In the genomic region with DNA sequence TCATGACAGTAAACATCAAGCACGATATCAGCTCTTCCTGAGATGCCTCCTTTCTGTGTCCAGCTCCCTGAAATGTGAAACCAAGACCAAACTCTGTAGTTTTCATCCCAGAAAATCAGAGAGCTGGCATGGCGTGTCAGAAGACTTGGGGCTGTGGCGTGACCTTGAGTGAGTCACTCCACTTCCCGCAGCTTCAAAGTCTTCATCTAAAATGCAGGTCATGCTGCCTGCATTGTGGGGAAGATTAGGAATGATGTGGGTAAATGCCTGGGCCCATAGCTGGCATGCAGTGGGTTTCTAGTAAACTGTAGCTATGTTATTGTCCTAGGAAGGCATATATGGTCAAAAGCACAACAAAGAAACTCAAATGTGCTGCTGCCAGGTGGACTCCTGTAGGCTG, we compare ENCODE assay signal across 14 cellular contexts. TPM values are rescaled to one million over a fixed set of nuclear protein-coding genes. Genes with fewer than 3 reads are reported as not detected.
DNase-seq lines count a peak whose midpoint lies in the region; ATAC-seq and TF ChIP-seq lines count a peak whose summit lies in the region.
"Had no signal": no experiment of that assay in that cellular context is flagged by ENCODE, and none has a peak within 500 bp of the region (broad histone marks: within the 10 kb centered on the region; RNA-seq: fewer than 3 reads in every experiment).

No MANE protein-coding gene starts in this region.

- ATAC-seq in CD8-positive, alpha-beta T cell = no peak
- no peak for ATAC-seq in IMR-90 (ENCODE audit: low read depth)
- ATAC-seq: esophagus mucosa, GM12878, right cardiac atrium had no signal

- no peak overlapping the region for H2BK20ac ChIP-seq in IMR-90 (ENCODE audit: low read depth, low read length)

- peaks cover 10% of the 10 kb centered on the region for H3K9me3 Mint-ChIP-seq in CD8-positive, alpha-beta T cell

- no peak for TF ChIP-seq RAD21 in IMR-90 (IDR thresholded peaks at IDR 0.05; ENCODE audit: low read length)

- no peak overlapping the region for H3K23ac ChIP-seq in IMR-90 (ENCODE audit: low read depth, low read length)
- no peak overlapping the region for H3K23ac ChIP-seq in mesenchymal stem cell (ENCODE audit: low read length in 2 of 2)

- H3K9ac ChIP-seq in IMR-90 (ENCODE audit: low read depth, low read length) = no peak overlapping the region
- no peak overlapping the region for H3K9ac ChIP-seq in mesenchymal stem cell (ENCODE audit: low read length)

- dilution Hi-C loops in IMR-90 (cut with HindIII; ENCODE audit: low sequenced_read_pairs, unreplicated experiment) = no loop called here

- no peak overlapping the region for H4K91ac ChIP-seq in IMR-90 (ENCODE audit: insufficient read depth, low read depth, low read length)
- no peak overlapping the region for H4K91ac ChIP-seq in mesenchymal stem cell (ENCODE audit: low read length)

- H3K36me3 Mint-ChIP-seq in CD8-positive, alpha-beta T cell = peaks cover 93% of the 10 kb centered on the region

- H3K56ac ChIP-seq in IMR-90 (ENCODE audit: extremely low read depth, insufficient read depth, low read length) = no peak overlapping the region

- H2AK9ac ChIP-seq in IMR-90 (replicated peaks; ENCODE audit: low read depth, low read length, poor library complexity) = peak overlapping the region; percentile 26

- H2AFZ ChIP-seq in IMR-90 (replicated peaks; ENCODE audit: low read length, poor library complexity) (no peak overlapping the region), mesenchymal stem cell (ENCODE audit: low read depth, low read length) (no peak overlapping the region)

- TF ChIP-seq POLR2A in IMR-90 (IDR thresholded peaks at IDR 0.05; ENCODE audit: low read depth, low read length) (no peak), testis (IDR thresholded peaks at IDR 0.05) (no peak)

- H3K4me1 ChIP-seq in CD8-positive, alpha-beta T cell (ENCODE audit: insufficient read depth, low read length) = no peaks in the 10 kb centered on the region
- H3K4me1 ChIP-seq in IMR-90 (ENCODE audit: control insufficient read depth, insufficient read depth, low read length) (no peaks in the 10 kb centered on the region), mesenchymal stem cell (ENCODE audit: control insufficient read depth, insufficient read depth, low read depth, low read length) (peaks cover 11% of the 10 kb centered on the region), testis (no peaks in the 10 kb centered on the region)

- no peak overlapping the region for H3K4me3 ChIP-seq in CD8-positive, alpha-beta T cell (ENCODE audit: low read depth, low read length)
- H3K4me3 ChIP-seq in IMR-90 (ENCODE audit: insufficient read depth, low read depth, low read length) (no peak overlapping the region), mesenchymal stem cell (ENCODE audit: insufficient read depth in 1 of 2, low read depth in 1 of 2, low read length in 2 of 2) (no peak overlapping the region), testis (no peak overlapping the region)
- H3K4me3 ChIP-seq: GM12878 had no signal

- no peaks in the 10 kb centered on the region for H3K9me1 ChIP-seq in IMR-90 (ENCODE audit: insufficient read depth, low read length)

- H2BK15ac ChIP-seq in IMR-90 (ENCODE audit: low read depth, low read length) (no peak overlapping the region), mesenchymal stem cell (ENCODE audit: low read depth, poor library complexity, severe bottlenecking) (no peak overlapping the region)

- in situ Hi-C loops in IMR-90 (cut with MboI; ENCODE audit: low sequenced_read_pairs) = no loop called here

- H3K36me3 ChIP-seq in CD8-positive, alpha-beta T cell (ENCODE audit: insufficient read depth, low read length) = peaks cover 80% of the 10 kb centered on the region
- H3K36me3 ChIP-seq in IMR-90 (ENCODE audit: control insufficient read depth, insufficient read depth, low read length) (no peaks in the 10 kb centered on the region), mesenchymal stem cell (ENCODE audit: control insufficient read depth in 1 of 2, insufficient read depth in 2 of 2, low read depth in 1 of 2, low read length in 2 of 2) (peaks cover 0 to 87% of the 10 kb centered on the region in 2 experiments), testis (ENCODE audit: low read depth, missing control alignments) (no peaks in the 10 kb centered on the region)

- no peaks in the 10 kb centered on the region for H3K27me3 Mint-ChIP-seq in CD8-positive, alpha-beta T cell (ENCODE audit: low read depth)

- H3K4me2 ChIP-seq in IMR-90 (ENCODE audit: low read depth, low read length) (no peak overlapping the region), mesenchymal stem cell (ENCODE audit: low read length, poor library complexity, severe bottlenecking) (no peak overlapping the region)

- no peaks in the 10 kb centered on the region for H3K4me1 Mint-ChIP-seq in CD8-positive, alpha-beta T cell (ENCODE audit: low read depth)

- H3K27ac Mint-ChIP-seq in CD8-positive, alpha-beta T cell = peak overlapping the region; percentile 4

- H3K14ac ChIP-seq in IMR-90 (replicated peaks; ENCODE audit: low read depth, low read length) (no peak overlapping the region), mesenchymal stem cell (ENCODE audit: low read length in 2 of 2) (no peak overlapping the region)

- TF ChIP-seq CTCF in CD8-positive, alpha-beta T cell (IDR thresholded peaks at IDR 0.05) = no peak
- TF ChIP-seq CTCF in IMR-90 (conservative IDR thresholded peaks at IDR 0.05; ENCODE audit: low read depth, low read length) (no peak), testis (IDR thresholded peaks at IDR 0.05) (no peak)

- H2BK12ac ChIP-seq in mesenchymal stem cell (ENCODE audit: low read length in 2 of 2) = no peak overlapping the region

- no peak overlapping the region for H3K27ac ChIP-seq in CD8-positive, alpha-beta T cell (ENCODE audit: low read depth, low read length)
- H3K27ac ChIP-seq in IMR-90 (ENCODE audit: insufficient read depth, low read length) (no peak overlapping the region), mesenchymal stem cell (ENCODE audit: low read length, poor library complexity, severe bottlenecking) (peak overlapping the region; percentile 1), testis (no peak overlapping the region)

- POLR2A ChIA-PET in CD8-positive, alpha-beta T cell (lab: Charles Lee) = no interaction called here
- POLR2A ChIA-PET in IMR-90 (lab: Charles Lee; ENCODE audit: unreplicated experiment) = no interaction called here

- BruUV-seq in IMR-90 (replicated peaks; lab: Mats Ljungman, UMichigan) = no TSS peak

- no peaks in the 10 kb centered on the region for H3K79me1 ChIP-seq in IMR-90 (ENCODE audit: low read depth in 1 of 2, low read length in 2 of 2)
- no peaks in the 10 kb centered on the region for H3K79me1 ChIP-seq in mesenchymal stem cell (replicated peaks; ENCODE audit: low read length, poor library complexity, severe bottlenecking)

- H3K4ac ChIP-seq in IMR-90 (ENCODE audit: low read depth, low read length) (no peak overlapping the region), mesenchymal stem cell (ENCODE audit: low read depth in 1 of 2, low read length in 2 of 2) (no peak overlapping the region)

- H2BK120ac ChIP-seq in IMR-90 (ENCODE audit: low read depth, low read length) (no peak overlapping the region), mesenchymal stem cell (ENCODE audit: low read depth, low read length) (no peak overlapping the region)

- H3K18ac ChIP-seq in IMR-90 (ENCODE audit: low read depth, low read length) = no peak overlapping the region
- no peak overlapping the region for H3K18ac ChIP-seq in mesenchymal stem cell (ENCODE audit: low read depth in 1 of 2, low read length in 2 of 2)

- H2AK5ac ChIP-seq in IMR-90 (ENCODE audit: low read depth, low read length) (no peak overlapping the region), mesenchymal stem cell (ENCODE audit: low read length, severe bottlenecking) (no peak overlapping the region)

- DNase-seq in CD8-positive, alpha-beta T cell = no peak
- DNase-seq in IMR-90 = peak; percentile 18
- peak; percentile 27 for DNase-seq in brain pericyte (ENCODE audit: low read depth, low spot score)
- peak; percentile 20 for DNase-seq in mesenchymal stem cell
- DNase-seq in pons (ENCODE audit: low spot score) = no peak
- DNase-seq in testis = no peak
- DNase-seq in midbrain (lab: John Stamatoyannopoulos, UW) = no peak
- DNase-seq in activated CD8-positive, alpha-beta memory T cell treated with anti-CD3 and anti-CD28 coated beads, Interleukin-2, amount 50 U/mL, for 48 hours = no peak
- DNase-seq: activated naive CD4-positive, alpha-beta T cell; NCI-H510A; right cardiac atrium; T-helper 9 cell had no signal

- H2BK5ac ChIP-seq in IMR-90 (ENCODE audit: low read depth, low read length, poor library complexity, severe bottlenecking) = no peak overlapping the region
- no peak overlapping the region for H2BK5ac ChIP-seq in mesenchymal stem cell (ENCODE audit: low read depth, low read length, poor library complexity, severe bottlenecking)

- no peaks in the 10 kb centered on the region for H3K27me3 ChIP-seq in CD8-positive, alpha-beta T cell (ENCODE audit: insufficient read depth, low read length)
- no peaks in the 10 kb centered on the region; the same call in 1 of the 2 replicates for H3K27me3 ChIP-seq in IMR-90 (ENCODE audit: control insufficient read depth, insufficient read depth, low read length)
- peaks cover 0 to 17% of the 10 kb centered on the region in 2 experiments for H3K27me3 ChIP-seq in mesenchymal stem cell (ENCODE audit: control insufficient read depth in 1 of 2, insufficient read depth in 1 of 2, low read length in 2 of 2)
- H3K27me3 ChIP-seq in testis = no peaks in the 10 kb centered on the region

- no peaks in the 10 kb centered on the region for H4K20me1 ChIP-seq in IMR-90 (ENCODE audit: insufficient read depth, low read length)

- no peak overlapping the region for H3K4me3 Mint-ChIP-seq in CD8-positive, alpha-beta T cell

- no peaks in the 10 kb centered on the region for H3K9me3 ChIP-seq in CD8-positive, alpha-beta T cell (ENCODE audit: low read length)
- H3K9me3 ChIP-seq in IMR-90 (ENCODE audit: control insufficient read depth, insufficient read depth, low read length) (no peaks in the 10 kb centered on the region), mesenchymal stem cell (ENCODE audit: control insufficient read depth, low read length) (peaks cover 3% of the 10 kb centered on the region), testis (no peaks in the 10 kb centered on the region)

- H4K8ac ChIP-seq in IMR-90 (ENCODE audit: low read depth in 2 of 2, low read length in 2 of 2) (no peak overlapping the region), mesenchymal stem cell (ENCODE audit: low read length) (no peak overlapping the region)

- WGBS in IMR-90 (ENCODE audit: extremely low coverage in 2 of 2, insufficient read length in 1 of 2), 2 experiments = 70% methylated on average over 2 of the region's 4 CpGs; no CpG with 5 or more reads in 1 of the 2 experiments
- 57% methylated on average over 4 of the region's 4 CpGs for WGBS in mesenchymal stem cell
- 69 to 91% methylated on average over 4 of the region's 4 CpGs for WGBS in testis, 2 donors

- no peak overlapping the region for H4K5ac ChIP-seq in IMR-90 (ENCODE audit: low read depth, low read length)

- intact Hi-C loops in CD8-positive, alpha-beta T cell (cut with DNase I, micrococcal nuclease) = no loop called here
- intact Hi-C loops in IMR-90 (cut with micrococcal nuclease) (no loop called here), testis (cut with DNase I; ENCODE audit: low total_unique reads) (no loop called here)

- CTCF ChIA-PET in CD8-positive, alpha-beta T cell (lab: Charles Lee) = interaction anchor here (0.9 to 2.7 kb wide), 7 partner anchors 14 to 107 kb away, joined by 3 to 13 read pairs (median 3); no protein-coding TSS in a partner anchor
- CTCF ChIA-PET in IMR-90 (lab: Yijun Ruan, JAX) = interaction anchor here (1.2 kb wide), 1 partner anchor 14 kb away, joined by 3 read pairs; no protein-coding TSS in a partner anchor

RNA-seq across cellular contexts. Expression of a gene that starts 28.8 kb away (rescaled TPM):
- 10 to 100 TPM in 1 of 2 experiments, 1 to 10 TPM in 1; 9.2 to 10.7 TPM for total RNA-seq in CD8-positive, alpha-beta T cell
- total RNA-seq in IMR-90 (2012; rRNA removed) (under 0.01 TPM in 1 of 2 replicates, not detected in the other), testis (1 to 10 TPM; 3.2 to 3.5 TPM)
- polyA plus RNA-seq in IMR-90 (2012; rRNA removed) (not detected in 2 replicates), testis (ENCODE audit: insufficient read depth, low read depth, low replicate concordance) (9.0 TPM)
- not detected in 2 replicates for polyA plus RNA-seq in IMR-90 (2012; cell fraction: cytosol; rRNA removed)
- 0.07 TPM in 1 of 2 replicates, not detected in the other for polyA plus RNA-seq in IMR-90 (2012; cell fraction: nucleus; rRNA removed; ENCODE audit: low replicate concordance)
- 0.48 TPM for polyA plus RNA-seq in mesenchymal stem cell (2013, experiment 1 of 2)
- polyA plus RNA-seq in mesenchymal stem cell (2013, experiment 2 of 2) = 0.41 TPM

RNA-seq across cellular contexts. Expression of a gene that starts 49.4 kb away (rescaled TPM):
- total RNA-seq in CD8-positive, alpha-beta T cell = 1 to 10 TPM; 4.6 to 4.7 TPM
- total RNA-seq in IMR-90 (2012; rRNA removed) = not detected in 2 replicates
- polyA plus RNA-seq in IMR-90 (2012; rRNA removed) = not detected in 2 replicates
- 0.01 TPM in 1 of 2 replicates, not detected in the other for polyA plus RNA-seq in IMR-90 (2012; cell fraction: cytosol; rRNA removed)
- 0.05 and 0.50 TPM in 2 replicates for polyA plus RNA-seq in IMR-90 (2012; cell fraction: nucleus; rRNA removed; ENCODE audit: low replicate concordance)
- polyA plus RNA-seq in mesenchymal stem cell (2013, experiment 1 of 2) = 0.01 TPM
- polyA plus RNA-seq in mesenchymal stem cell (2013, experiment 2 of 2) = not detected
- total RNA-seq in testis = 10 to 100 TPM; 22.8 to 26.9 TPM
- polyA plus RNA-seq in testis (ENCODE audit: insufficient read depth, low read depth, low replicate concordance) = 15.0 TPM

Comparison
In these comparisons a context has a peak if more than half of its experiments do, and no peak if none do; other contexts are left out.
1. DNase-seq: peak in IMR-90 (single experiment), brain pericyte (single experiment) and mesenchymal stem cell (single experiment); none in CD8-positive, alpha-beta T cell (0 of 7), pons (single experiment), testis (single experiment), midbrain (single experiment) and activated CD8-positive, alpha-beta memory T cell treated with anti-CD3 and anti-CD28 coated beads, Interleukin-2, amount 50 U/mL, for 48 hours (single experiment).
2. RNA of a gene that starts 49.4 kb away (total RNA-seq): 22.8 to 26.9 TPM in testis; 4.6 to 4.7 TPM in CD8-positive, alpha-beta T cell and not detected in IMR-90; every median in the first group is over 4 times any median in the second.